In the genomic region with DNA sequence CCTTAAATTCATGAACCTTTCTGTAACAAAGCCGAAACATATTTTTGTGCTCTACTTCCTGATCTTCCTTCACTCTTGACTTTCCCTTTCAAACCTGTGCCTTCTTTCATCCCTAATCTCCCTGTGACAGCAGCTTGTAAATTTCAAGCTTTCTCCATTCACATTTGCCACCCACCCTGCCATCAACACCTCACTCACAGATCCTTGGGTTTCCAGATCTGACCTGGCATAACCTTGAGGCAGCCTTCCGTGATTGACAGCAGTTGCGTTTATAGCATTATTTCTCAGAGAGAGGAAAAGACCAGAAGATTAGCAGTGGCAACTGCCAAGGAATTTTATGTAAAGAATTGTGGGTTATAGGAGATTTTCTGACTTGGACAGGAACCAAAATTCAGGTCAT, we compare ENCODE assay signal across 17 cellular contexts.
A peak's percentile ranks its signal among the peaks of the same experiment; 100 is the strongest.
DNase-seq lines count a peak whose midpoint lies in the region; ATAC-seq, FAIRE-seq and TF ChIP-seq lines count a peak whose summit lies in the region.
"Had no signal": no experiment of that assay in that cellular context is flagged by ENCODE, and none has a peak within 500 bp of the region (broad histone marks: within the 10 kb centered on the region; RNA-seq: fewer than 3 reads in every experiment).

No MANE protein-coding gene starts in this region.

- ATAC-seq in GM23338, result no peak
- ATAC-seq in WTC11, result no peak
- ATAC-seq in left ventricle myocardium superior, result peak; percentile 88
- no peak for ATAC-seq in GM21619 (IDR thresholded peaks at IDR 0.05; ENCODE audit: unreplicated experiment)
- no peak for ATAC-seq in foreskin keratinocyte
- ATAC-seq: A549, K562 had no signal

- no peaks in the 10 kb centered on the region for H4K20me1 ChIP-seq in GM23338 (replicated peaks; ENCODE audit: insufficient read depth)

- H3K27ac Mint-ChIP-seq in GM23338 (no peak overlapping the region; the same call in 1 of the 2 replicates), WTC11 (0 out of 2 replicates have a peak overlapping the region, but pooled peaks have one; percentile 6)

- H3K79me2 ChIP-seq in GM23338 (replicated peaks; ENCODE audit: insufficient read depth), result no peaks in the 10 kb centered on the region

- intact Hi-C loops in left ventricle myocardium superior (cut with micrococcal nuclease), result no loop called here

- H3K4me1 Mint-ChIP-seq in GM23338 (peaks cover 11% of the 10 kb centered on the region; the same call in 2 of the 3 replicates), WTC11 (peaks cover 15% of the 10 kb centered on the region)

- H3K4me2 ChIP-seq in GM23338, result no peak overlapping the region
- H3K4me2 ChIP-seq: A549, SK-N-SH had no signal

- H3K4me1 ChIP-seq in GM23338 (ENCODE audit: insufficient read depth) (no peaks in the 10 kb centered on the region), foreskin keratinocyte (no peaks in the 10 kb centered on the region)
- H3K4me1 ChIP-seq: A549 had no signal

- peak; percentile 31 for FAIRE-seq in HTR-8/SVneo (lab: Jason Lieb, UNC)
- FAIRE-seq in GM19239 (lab: Jason Lieb, UNC), result no peak
- FAIRE-seq: A549, K562 had no signal

- H2AFZ ChIP-seq in GM23338, result peak overlapping the region; percentile 23; the same call in 1 of the 2 replicates

- no peaks in the 10 kb centered on the region for H3K27me3 ChIP-seq in GM23338 (ENCODE audit: insufficient read depth)
- no peaks in the 10 kb centered on the region for H3K27me3 ChIP-seq in foreskin keratinocyte

- POLR2A ChIA-PET in WTC11 (lab: Charles Lee), result interaction anchor here (0.6 kb wide), 1 partner anchor 241 kb away, joined by 4 read pairs; no protein-coding TSS in a partner anchor

- H3K4me3 Mint-ChIP-seq in GM23338 (no peak overlapping the region), WTC11 (no peak overlapping the region)

- no peaks in the 10 kb centered on the region for H3K27me3 Mint-ChIP-seq in GM23338 (ENCODE audit: insufficient read depth, low read depth, poor library complexity)
- H3K27me3 Mint-ChIP-seq in WTC11 (ENCODE audit: low read depth), result no peaks in the 10 kb centered on the region

- H3K9me3 Mint-ChIP-seq in GM23338 (no peaks in the 10 kb centered on the region), WTC11 (peaks cover 5% of the 10 kb centered on the region; the same call in 1 of the 2 replicates)

- H3K36me3 Mint-ChIP-seq in GM23338 (ENCODE audit: low read depth) (no peaks in the 10 kb centered on the region), WTC11 (no peaks in the 10 kb centered on the region)

- H3K36me3 ChIP-seq in GM23338 (ENCODE audit: insufficient read depth), result no peaks in the 10 kb centered on the region

- H3F3A ChIP-seq in GM23338 (replicated peaks; ENCODE audit: low read depth), result no peaks in the 10 kb centered on the region

- TF ChIP-seq CTCF in GM23338 (conservative IDR thresholded peaks at IDR 0.05; ENCODE audit: low read depth in 2 of 2), result no peak
- no peak for TF ChIP-seq CTCF in WTC11 (IDR thresholded peaks at IDR 0.05)
- TF ChIP-seq CTCF in foreskin keratinocyte (conservative IDR thresholded peaks at IDR 0.05), result no peak

- peaks cover 6% of the 10 kb centered on the region; the same call in 1 of the 2 replicates for H3K9me2 ChIP-seq in GM23338 (ENCODE audit: insufficient read depth)
- H3K9me2 ChIP-seq: SK-N-SH had no signal

- H3K27ac ChIP-seq in GM23338 (ENCODE audit: low read depth) (no peak overlapping the region), foreskin keratinocyte (no peak overlapping the region)
- H3K27ac ChIP-seq: A549 had no signal

- H3K4me3 ChIP-seq in GM23338, result no peak overlapping the region
- H3K4me3 ChIP-seq: A549, K562 had no signal

- CTCF ChIA-PET in WTC11 (lab: Charles Lee), result no interaction called here

- DNase-seq in GM23338 (ENCODE audit: low spot score), result no peak
- no peak for DNase-seq in HTR-8/SVneo (ENCODE audit: insufficient read length, low spot score)
- no peak for DNase-seq in WTC11 (ENCODE audit: low spot score)
- DNase-seq in left ventricle myocardium superior, result peak; percentile 24
- DNase-seq in GM19239 (ENCODE audit: insufficient read length, low spot score), result no peak
- DNase-seq in midbrain (lab: John Stamatoyannopoulos, UW), result no peak
- no peak for DNase-seq in foreskin keratinocyte
- DNase-seq: C1 segment of cervical spinal cord, DMS153, H7, NCI-H187 treated with DMSO at 0.1 percent for 48 hours, NCI-H446, NCI-H69, SK-N-SH had no signal

TF ChIP-seq in GM23338, 12 proteins besides CTCF, POLR2A, EP300 and RAD21 (continues in another document):
- TF ChIP-seq EZH2phosphoT487 (IDR thresholded peaks at IDR 0.05; ENCODE audit: unreplicated experiment) (no peak), EZH2 (IDR thresholded peaks at IDR 0.05; ENCODE audit: low read depth, unreplicated experiment) (no peak), ZNF331 (CRISPR knock-in tag; IDR thresholded peaks at IDR 0.05; ENCODE audit: low read depth) (no peak), NANOG (IDR thresholded peaks at IDR 0.05; ENCODE audit: borderline replicate concordance) (no peak), POLR2AphosphoS5 (IDR thresholded peaks at IDR 0.05; ENCODE audit: low read depth) (no peak), STAT1 (IDR thresholded peaks at IDR 0.05; ENCODE audit: unreplicated experiment) (no peak), CREB1 (CRISPR knock-in tag; IDR thresholded peaks at IDR 0.05; ENCODE audit: low read depth) (no peak), JUNB (IDR thresholded peaks at IDR 0.05; ENCODE audit: unreplicated experiment) (no peak)

TF ChIP-seq in WTC11, 78 proteins besides CTCF, POLR2A, EP300 and RAD21 (continues in another document):
- TF ChIP-seq, protein P1, sequence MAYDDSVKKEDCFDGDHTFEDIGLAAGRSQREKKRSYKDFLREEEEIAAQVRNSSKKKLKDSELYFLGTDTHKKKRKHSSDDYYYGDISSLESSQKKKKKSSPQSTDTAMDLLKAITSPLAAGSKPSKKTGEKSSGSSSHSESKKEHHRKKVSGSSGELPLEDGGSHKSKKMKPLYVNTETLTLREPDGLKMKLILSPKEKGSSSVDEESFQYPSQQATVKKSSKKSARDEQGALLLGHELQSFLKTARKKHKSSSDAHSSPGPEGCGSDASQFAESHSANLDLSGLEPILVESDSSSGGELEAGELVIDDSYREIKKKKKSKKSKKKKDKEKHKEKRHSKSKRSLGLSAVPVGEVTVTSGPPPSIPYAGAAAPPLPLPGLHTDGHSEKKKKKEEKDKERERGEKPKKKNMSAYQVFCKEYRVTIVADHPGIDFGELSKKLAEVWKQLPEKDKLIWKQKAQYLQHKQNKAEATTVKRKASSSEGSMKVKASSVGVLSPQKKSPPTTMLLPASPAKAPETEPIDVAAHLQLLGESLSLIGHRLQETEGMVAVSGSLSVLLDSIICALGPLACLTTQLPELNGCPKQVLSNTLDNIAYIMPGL (CRISPR knock-in tag; IDR thresholded peaks at IDR 0.05), result no peak
- TF ChIP-seq PRRX2 (CRISPR knock-in tag; IDR thresholded peaks at IDR 0.05), result no peak
- TF ChIP-seq ZNF121 (CRISPR knock-in tag; IDR thresholded peaks at IDR 0.05), result no peak
- TF ChIP-seq RELA (CRISPR knock-in tag; IDR thresholded peaks at IDR 0.05; ENCODE audit: borderline replicate concordance), result no peak
- TF ChIP-seq, protein P2, sequence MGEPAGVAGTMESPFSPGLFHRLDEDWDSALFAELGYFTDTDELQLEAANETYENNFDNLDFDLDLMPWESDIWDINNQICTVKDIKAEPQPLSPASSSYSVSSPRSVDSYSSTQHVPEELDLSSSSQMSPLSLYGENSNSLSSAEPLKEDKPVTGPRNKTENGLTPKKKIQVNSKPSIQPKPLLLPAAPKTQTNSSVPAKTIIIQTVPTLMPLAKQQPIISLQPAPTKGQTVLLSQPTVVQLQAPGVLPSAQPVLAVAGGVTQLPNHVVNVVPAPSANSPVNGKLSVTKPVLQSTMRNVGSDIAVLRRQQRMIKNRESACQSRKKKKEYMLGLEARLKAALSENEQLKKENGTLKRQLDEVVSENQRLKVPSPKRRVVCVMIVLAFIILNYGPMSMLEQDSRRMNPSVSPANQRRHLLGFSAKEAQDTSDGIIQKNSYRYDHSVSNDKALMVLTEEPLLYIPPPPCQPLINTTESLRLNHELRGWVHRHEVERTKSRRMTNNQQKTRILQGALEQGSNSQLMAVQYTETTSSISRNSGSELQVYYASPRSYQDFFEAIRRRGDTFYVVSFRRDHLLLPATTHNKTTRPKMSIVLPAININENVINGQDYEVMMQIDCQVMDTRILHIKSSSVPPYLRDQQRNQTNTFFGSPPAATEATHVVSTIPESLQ (CRISPR knock-in tag; IDR thresholded peaks at IDR 0.05), result no peak
- TF ChIP-seq NFYB (CRISPR knock-in tag; conservative IDR thresholded peaks at IDR 0.05; ENCODE audit: low read depth), result no peak
- TF ChIP-seq NFATC4 (CRISPR knock-in tag; IDR thresholded peaks at IDR 0.05), result no peak
- TF ChIP-seq, protein P3, sequence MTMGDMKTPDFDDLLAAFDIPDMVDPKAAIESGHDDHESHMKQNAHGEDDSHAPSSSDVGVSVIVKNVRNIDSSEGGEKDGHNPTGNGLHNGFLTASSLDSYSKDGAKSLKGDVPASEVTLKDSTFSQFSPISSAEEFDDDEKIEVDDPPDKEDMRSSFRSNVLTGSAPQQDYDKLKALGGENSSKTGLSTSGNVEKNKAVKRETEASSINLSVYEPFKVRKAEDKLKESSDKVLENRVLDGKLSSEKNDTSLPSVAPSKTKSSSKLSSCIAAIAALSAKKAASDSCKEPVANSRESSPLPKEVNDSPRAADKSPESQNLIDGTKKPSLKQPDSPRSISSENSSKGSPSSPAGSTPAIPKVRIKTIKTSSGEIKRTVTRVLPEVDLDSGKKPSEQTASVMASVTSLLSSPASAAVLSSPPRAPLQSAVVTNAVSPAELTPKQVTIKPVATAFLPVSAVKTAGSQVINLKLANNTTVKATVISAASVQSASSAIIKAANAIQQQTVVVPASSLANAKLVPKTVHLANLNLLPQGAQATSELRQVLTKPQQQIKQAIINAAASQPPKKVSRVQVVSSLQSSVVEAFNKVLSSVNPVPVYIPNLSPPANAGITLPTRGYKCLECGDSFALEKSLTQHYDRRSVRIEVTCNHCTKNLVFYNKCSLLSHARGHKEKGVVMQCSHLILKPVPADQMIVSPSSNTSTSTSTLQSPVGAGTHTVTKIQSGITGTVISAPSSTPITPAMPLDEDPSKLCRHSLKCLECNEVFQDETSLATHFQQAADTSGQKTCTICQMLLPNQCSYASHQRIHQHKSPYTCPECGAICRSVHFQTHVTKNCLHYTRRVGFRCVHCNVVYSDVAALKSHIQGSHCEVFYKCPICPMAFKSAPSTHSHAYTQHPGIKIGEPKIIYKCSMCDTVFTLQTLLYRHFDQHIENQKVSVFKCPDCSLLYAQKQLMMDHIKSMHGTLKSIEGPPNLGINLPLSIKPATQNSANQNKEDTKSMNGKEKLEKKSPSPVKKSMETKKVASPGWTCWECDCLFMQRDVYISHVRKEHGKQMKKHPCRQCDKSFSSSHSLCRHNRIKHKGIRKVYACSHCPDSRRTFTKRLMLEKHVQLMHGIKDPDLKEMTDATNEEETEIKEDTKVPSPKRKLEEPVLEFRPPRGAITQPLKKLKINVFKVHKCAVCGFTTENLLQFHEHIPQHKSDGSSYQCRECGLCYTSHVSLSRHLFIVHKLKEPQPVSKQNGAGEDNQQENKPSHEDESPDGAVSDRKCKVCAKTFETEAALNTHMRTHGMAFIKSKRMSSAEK (CRISPR knock-in tag; IDR thresholded peaks at IDR 0.05; ENCODE audit: borderline replicate concordance), result no peak
